In genomic region chr3:192824313-192824712, GRCh38 we compare ENCODE assay signal across 35 cellular contexts.
"Had no signal": no experiment of that assay in that cellular context is flagged by ENCODE, and none has a peak within 500 bp of the region (broad histone marks: within the 10 kb centered on the region; RNA-seq: fewer than 3 reads in every experiment).

No MANE protein-coding gene starts in this region.

- H3K4me3 ChIP-seq: MG63 had no signal

- DNase-seq: Karpas-422, Kasumi-1, MG63, MM.1S, MV-4-11, NCI-H1048, NCI-H1092, NCI-H1092 treated with DMSO at 0.1 percent for 48 hours, NCI-H1105, NCI-H1105 treated with DMSO at 0.1 percent for 48 hours, NCI-H1417, NCI-H1417 treated with DMSO at 0.1 percent for 48 hours, NCI-H1436, NCI-H1436 treated with DMSO at 0.1 percent for 48 hours, NCI-H146, NCI-H1694, NCI-H1694 treated with DMSO at 0.1 percent for 48 hours, NCI-H187, NCI-H187 treated with DMSO at 0.1 percent for 48 hours, NCI-H1930, NCI-H2029, NCI-H2029 treated with DMSO at 0.1 percent for 48 hours, NCI-H2081, NCI-H2081 treated with DMSO at 0.1 percent for 48 hours, NCI-H2107, NCI-H2171, NCI-H2171 treated with DMSO at 0.1 percent for 48 hours, NCI-H2227 treated with DMSO at 0.1 percent for 48 hours, NCI-H226, NCI-H345, NCI-H446, NCI-H446 treated with DMSO at 0.1 percent for 48 hours, NCI-H510A, NCI-H510A treated with DMSO at 0.1 percent for 48 hours, NCI-H524 had no signal

- H3K36me3 ChIP-seq: MG63 had no signal

- H3K9me3 ChIP-seq: MG63 had no signal
